Comparison of ENCODE assay signal across 10 cellular contexts in the genomic region with DNA sequence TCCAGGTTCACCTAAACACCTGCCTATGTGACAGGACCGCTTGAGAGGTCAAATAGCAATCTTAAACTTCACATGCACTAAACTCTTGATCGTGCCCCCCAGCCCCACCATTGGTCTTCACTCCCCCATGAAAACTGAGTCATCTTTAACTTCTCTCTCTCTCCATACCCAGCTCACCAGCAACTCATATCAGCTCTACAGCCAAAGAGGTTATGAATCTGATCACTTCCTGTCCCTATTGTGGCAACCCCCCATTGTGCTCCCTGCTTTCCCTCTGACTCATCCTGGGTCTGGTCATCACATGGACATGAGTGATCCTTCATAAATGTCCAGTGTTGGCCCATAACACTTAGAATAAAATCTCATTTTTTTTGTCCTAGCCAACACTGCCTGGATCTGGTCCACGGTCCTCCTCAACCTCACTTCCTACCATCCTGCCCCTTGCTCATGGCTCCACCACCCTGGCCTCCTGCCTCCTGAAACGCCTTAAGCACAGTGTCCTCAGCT.
DNase-seq lines count a peak whose midpoint lies in the region; ATAC-seq, FAIRE-seq and TF ChIP-seq lines count a peak whose summit lies in the region.
"Had no signal": no experiment of that assay in that cellular context is flagged by ENCODE, and none has a peak within 500 bp of the region (broad histone marks: within the 10 kb centered on the region; RNA-seq: fewer than 3 reads in every experiment).

No MANE protein-coding gene starts in this region.

- WGBS in GM12878 (ENCODE audit: insufficient coverage, insufficient replicate concordance, low lambda C conversion rate, missing lambda C conversion rate) = 31% methylated on average over 4 of the region's 4 CpGs
- 78% methylated on average over 4 of the region's 4 CpGs for WGBS in transverse colon (ENCODE audit: low coverage in 1 of 2), 2 donors

- H3K4me3 ChIP-seq in HFF-Myc (replicated peaks; ENCODE audit: low read depth, low read length) (no peak overlapping the region), GM12878 (no peak overlapping the region), left lung (no peak overlapping the region), transverse colon (no peak overlapping the region)
- H3K4me3 ChIP-seq: right lobe of liver had no signal

- no peak overlapping the region for H2AFZ ChIP-seq in GM12878 (ENCODE audit: control insufficient read depth, low read depth, low read length)

- no peak for TF ChIP-seq CTCF in HFF-Myc (IDR thresholded peaks at IDR 0.05; ENCODE audit: low read depth, low read length, missing control alignments)
- no peak for TF ChIP-seq CTCF in GM12878 (IDR thresholded peaks at IDR 0.05 in 2 of 3, conservative IDR thresholded peaks at IDR 0.05 in 1 of 3; ENCODE audit: control insufficient read depth in 2 of 3, extremely low read depth in 1 of 3, insufficient read depth in 1 of 3, low read depth in 3 of 3, low read length in 3 of 3)
- TF ChIP-seq CTCF in left lung (IDR thresholded peaks at IDR 0.05) = no peak
- TF ChIP-seq CTCF in transverse colon (IDR thresholded peaks at IDR 0.05) = no peak
- no peak for TF ChIP-seq CTCF in GM13976 (IDR thresholded peaks at IDR 0.05; ENCODE audit: borderline replicate concordance, control extremely low read depth, extremely low read depth, insufficient read depth, missing control alignments)

- H3K36me3 ChIP-seq in GM12878 (ENCODE audit: control insufficient read depth in 2 of 2, insufficient read depth in 2 of 2, low read length in 1 of 2) (no peaks in the 10 kb centered on the region), left lung (no peaks in the 10 kb centered on the region), transverse colon (no peaks in the 10 kb centered on the region)

- TF ChIP-seq EP300 in GM12878 (IDR thresholded peaks at IDR 0.05; ENCODE audit: borderline replicate concordance in 1 of 2, control insufficient read depth in 1 of 2, low read depth in 2 of 2, low read length in 2 of 2) = no peak
- no peak for TF ChIP-seq EP300 in transverse colon (IDR thresholded peaks at IDR 0.05; ENCODE audit: low read depth)

- no peak for TF ChIP-seq RAD21 in GM12878 (IDR thresholded peaks at IDR 0.05; ENCODE audit: insufficient read depth, low read depth, low read length)

- no peaks in the 10 kb centered on the region for H3K4me1 ChIP-seq in GM12878 (ENCODE audit: control insufficient read depth, insufficient read depth, low read length)
- H3K4me1 ChIP-seq in left lung = peaks cover 6 to 41% of the 10 kb centered on the region in 2 donors
- peaks cover 9 to 50% (median 19%) of the 10 kb centered on the region in 4 donors for H3K4me1 ChIP-seq in transverse colon
- H3K4me1 ChIP-seq: right lobe of liver had no signal

- no peak overlapping the region for H3K9ac ChIP-seq in GM12878 (ENCODE audit: control insufficient read depth, insufficient read depth, low read length)

- H3K4me2 ChIP-seq in GM12878 (ENCODE audit: control insufficient read depth, insufficient read depth) = no peak overlapping the region

- SMC1A ChIA-PET in GM12878 (lab: Charles Lee; ENCODE audit: uncharacterized antibody, unreplicated experiment) = no interaction called here

- POLR2A ChIA-PET in GM12878 (lab: Charles Lee) = no interaction called here

- peak; percentile 83 for DNase-seq in HFF-Myc (ENCODE audit: extremely low read depth, low read depth)
- DNase-seq in GM12878 (ENCODE audit: low read depth, low spot score) = no peak
- DNase-seq in left lung = no peak
- no peak for DNase-seq in transverse colon
- DNase-seq in GM13976 (ENCODE audit: low spot score) = no peak
- DNase-seq in NCI-H128 (lab: John Stamatoyannopoulos, UW; ENCODE audit: unreplicated experiment) = no peak
- DNase-seq: NCI-H1417, right lobe of liver had no signal

- no TSS peak for BruUV-seq in GM12878 (replicated peaks; lab: Mats Ljungman, UMichigan)

- H4K20me1 ChIP-seq in GM12878 (ENCODE audit: control insufficient read depth, insufficient read depth) = no peaks in the 10 kb centered on the region

- no peak for FAIRE-seq in GM12878 (lab: Jason Lieb, UNC)

- intact Hi-C loops in GM12878 (cut with micrococcal nuclease; ENCODE audit: unreplicated experiment) (no loop called here), left lung (cut with DNase I) (no loop called here), transverse colon (cut with DNase I; ENCODE audit: low total_unique reads) (no loop called here)

- RAD21 ChIA-PET in GM12878 (lab: Charles Lee; ENCODE audit: unreplicated experiment) = no interaction called here

- ATAC-seq in GM12878 = peak; percentile 48
- ATAC-seq in left lung = peak; percentile 35
- no peak for ATAC-seq in GM21447 (IDR thresholded peaks at IDR 0.05; ENCODE audit: unreplicated experiment)
- no peak for ATAC-seq in HG02759 (IDR thresholded peaks at IDR 0.05; ENCODE audit: unreplicated experiment)

- no peaks in the 10 kb centered on the region for H3K9me3 ChIP-seq in GM12878 (replicated peaks; ENCODE audit: control insufficient read depth, insufficient read depth, low read length)
- no peaks in the 10 kb centered on the region for H3K9me3 ChIP-seq in left lung
- H3K9me3 ChIP-seq in transverse colon = no peaks in the 10 kb centered on the region
- H3K9me3 ChIP-seq: right lobe of liver had no signal

- H3K27me3 ChIP-seq in GM12878 (replicated peaks in 1 of 2; ENCODE audit: control insufficient read depth in 2 of 2, insufficient read depth in 2 of 2, low read length in 1 of 2) (no peaks in the 10 kb centered on the region; a peak in 1 of 4 replicates), left lung (no peaks in the 10 kb centered on the region), transverse colon (no peaks in the 10 kb centered on the region)
- H3K27me3 ChIP-seq: right lobe of liver had no signal

- H3K27ac ChIP-seq in GM12878 (ENCODE audit: control insufficient read depth, insufficient read depth) = no peak overlapping the region
- peak overlapping the region; percentile 8 to 65 for H3K27ac ChIP-seq in left lung
- peak overlapping the region; percentile 49 to 89 (median 78) for H3K27ac ChIP-seq in transverse colon

- in situ Hi-C loops in GM12878 (cut with MboI) (no loop called here), transverse colon (cut with MboI; ENCODE audit: low pct_ligation_motif_present in 1 of 4, low pct_unique_long_range_greater_than_20kb in 1 of 4, low sequenced_read_pairs in 3 of 4) (no loop called here), GM13976 (cut with MboI; ENCODE audit: low sequenced_read_pairs, unreplicated experiment) (no loop called here)

- no peaks in the 10 kb centered on the region for H3K79me2 ChIP-seq in GM12878 (ENCODE audit: control insufficient read depth, insufficient read depth, low read length)

- TF ChIP-seq POLR2A in GM12878 (IDR thresholded peaks at IDR 0.05; ENCODE audit: low read depth, low read length) (no peak), transverse colon (IDR thresholded peaks at IDR 0.05) (no peak)

- CTCF ChIA-PET in GM12878 (lab: Yijun Ruan, JAX) = interaction anchor here (0.6 kb wide), 1 partner anchor 32 kb away, joined by 3 read pairs; no protein-coding TSS in a partner anchor

TF ChIP-seq in GM12878, 131 proteins besides CTCF, POLR2A, EP300 and RAD21:
- TF ChIP-seq RBBP5 (conservative IDR thresholded peaks at IDR 0.05) (no peak), JUNB (IDR thresholded peaks at IDR 0.05) (peak; percentile 26; the same call in 1 of the 2 replicates), SPI1 (IDR thresholded peaks at IDR 0.05; ENCODE audit: borderline replicate concordance, insufficient read depth, low read depth, low read length) (no peak)

Comparison
In these comparisons a context has a peak if more than half of its experiments do, and no peak if none do; other contexts are left out.
1. ATAC-seq: peak in GM12878 (single experiment) and left lung (single experiment); none in GM21447 (single experiment) and HG02759 (single experiment).